15 cellular contexts compared by ENCODE assay signal in the genomic region with DNA sequence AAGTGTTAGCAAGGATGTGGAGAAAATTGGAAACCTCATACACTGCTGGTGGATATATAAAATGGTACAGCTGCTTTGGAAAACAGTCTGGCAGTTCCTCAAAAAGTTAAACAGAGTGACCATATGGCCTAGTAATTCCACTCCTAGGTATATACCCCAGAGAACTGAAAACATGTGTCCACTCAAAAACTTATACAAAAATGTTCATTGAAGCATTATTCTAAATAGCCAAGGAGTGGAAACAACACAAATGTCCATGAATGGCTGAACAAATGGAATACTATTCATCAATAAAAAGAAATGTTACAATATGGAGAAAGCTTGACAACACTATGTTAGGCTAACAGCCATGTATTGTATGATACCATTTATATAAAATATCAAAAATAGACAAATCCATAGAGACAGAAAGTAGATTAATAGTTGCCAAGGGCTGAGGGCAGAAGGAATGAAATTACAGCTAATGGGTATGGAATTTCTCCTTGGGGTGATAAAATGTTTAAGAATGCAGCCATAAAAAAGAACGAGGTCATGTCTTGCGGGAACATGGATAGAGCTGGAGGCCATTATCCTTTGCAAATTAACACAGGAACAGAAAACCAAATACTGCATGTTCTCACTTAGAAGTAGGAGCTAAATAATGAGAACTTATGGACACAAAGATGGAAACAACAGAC. TPM values are rescaled to one million over a fixed set of nuclear protein-coding genes. Genes with fewer than 3 reads are reported as not detected.
DNase-seq lines count a peak whose midpoint lies in the region; ATAC-seq lines count a peak whose summit lies in the region.
"Had no signal": no experiment of that assay in that cellular context is flagged by ENCODE, and none has a peak within 500 bp of the region (broad histone marks: within the 10 kb centered on the region; RNA-seq: fewer than 3 reads in every experiment).

No MANE protein-coding gene starts in this region.

- intact Hi-C loops in left cardiac atrium (cut with DNase I) = no loop called here

- H3K27ac ChIP-seq in epithelial cell of prostate = peak overlapping the region; percentile 75
- H3K27ac ChIP-seq: HL-60, suprapubic skin, WERI-Rb-1 had no signal

- ATAC-seq in left cardiac atrium = no peak

- DNase-seq in ELR (ENCODE audit: low read depth) (peak; percentile 84), RKO (ENCODE audit: low spot score) (peak; percentile 75), epithelial cell of prostate (ENCODE audit: low read depth, low spot score) (no peak), non-pigmented ciliary epithelial cell (ENCODE audit: low read depth) (peak; percentile 47), NCI-H446 treated with DMSO at 0.1 percent for 48 hours (lab: John Stamatoyannopoulos, UW) (no peak), left cardiac atrium (no peak), NCI-H1436 (lab: John Stamatoyannopoulos, UW) (no peak), OCI-M2 (lab: John Stamatoyannopoulos, UW; ENCODE audit: unreplicated experiment) (no peak)
- DNase-seq: anterior cingulate cortex; CD8-positive, alpha-beta memory T cell; endodermal cell; NCI-H526 treated with DMSO at 0.1 percent for 48 hours; WERI-Rb-1 had no signal

RNA-seq across cellular contexts. Expression of a gene that starts 33.6 kb away (rescaled TPM):
- 1 to 10 TPM; 3.4 to 3.5 TPM for total RNA-seq in left cardiac atrium

RNA-seq across cellular contexts. Expression of a gene that starts 53.5 kb away (rescaled TPM):
- total RNA-seq in left cardiac atrium = 100 to 1,000 TPM; 128 to 132 TPM

Comparison
In these comparisons a context has a peak if more than half of its experiments do, and no peak if none do; other contexts are left out.
1. DNase-seq: peak in ELR (single experiment), RKO (single experiment) and non-pigmented ciliary epithelial cell (single experiment); none in epithelial cell of prostate (single experiment), NCI-H446 treated with DMSO at 0.1 percent for 48 hours (single experiment), left cardiac atrium (single experiment), NCI-H1436 (single experiment) and OCI-M2 (single experiment).